ENCODE assay signal across 1 cellular context in the genomic region with DNA sequence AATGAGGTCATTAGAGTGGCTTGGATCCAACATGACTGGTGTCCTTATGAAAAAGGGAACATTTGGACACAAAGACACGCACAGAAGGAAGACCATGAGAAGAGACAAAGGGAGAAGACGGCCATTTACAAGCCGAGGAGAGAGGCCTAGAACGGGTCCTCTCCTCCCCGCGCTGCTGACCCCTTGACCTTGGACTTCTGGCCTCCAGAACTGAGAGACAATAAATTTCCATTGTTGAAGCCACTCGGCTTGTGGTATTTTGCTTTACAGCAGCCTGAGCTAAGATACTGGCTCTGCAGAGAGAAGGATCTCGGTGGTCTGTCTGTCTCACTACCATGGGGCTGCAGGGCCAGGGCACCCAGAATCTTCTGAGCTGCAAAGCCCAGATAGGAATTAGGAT.
TF ChIP-seq lines count a peak whose summit lies in the region.

No MANE protein-coding gene starts in this region.

TF ChIP-seq in GM23338, 12 proteins besides CTCF, POLR2A, EP300 and RAD21 (continued from another document):
- TF ChIP-seq ZNF462 (CRISPR knock-in tag; IDR thresholded peaks at IDR 0.05) = no peak
- TF ChIP-seq EZH2phosphoT487 (IDR thresholded peaks at IDR 0.05; ENCODE audit: unreplicated experiment) = no peak
- no peak for TF ChIP-seq ZNF331 (CRISPR knock-in tag; IDR thresholded peaks at IDR 0.05; ENCODE audit: low read depth)
- TF ChIP-seq, protein P1, sequence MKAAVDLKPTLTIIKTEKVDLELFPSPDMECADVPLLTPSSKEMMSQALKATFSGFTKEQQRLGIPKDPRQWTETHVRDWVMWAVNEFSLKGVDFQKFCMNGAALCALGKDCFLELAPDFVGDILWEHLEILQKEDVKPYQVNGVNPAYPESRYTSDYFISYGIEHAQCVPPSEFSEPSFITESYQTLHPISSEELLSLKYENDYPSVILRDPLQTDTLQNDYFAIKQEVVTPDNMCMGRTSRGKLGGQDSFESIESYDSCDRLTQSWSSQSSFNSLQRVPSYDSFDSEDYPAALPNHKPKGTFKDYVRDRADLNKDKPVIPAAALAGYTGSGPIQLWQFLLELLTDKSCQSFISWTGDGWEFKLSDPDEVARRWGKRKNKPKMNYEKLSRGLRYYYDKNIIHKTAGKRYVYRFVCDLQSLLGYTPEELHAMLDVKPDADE (IDR thresholded peaks at IDR 0.05) = no peak
- TF ChIP-seq EZH2 (IDR thresholded peaks at IDR 0.05; ENCODE audit: low read depth, unreplicated experiment) = no peak
